In the genomic region with DNA sequence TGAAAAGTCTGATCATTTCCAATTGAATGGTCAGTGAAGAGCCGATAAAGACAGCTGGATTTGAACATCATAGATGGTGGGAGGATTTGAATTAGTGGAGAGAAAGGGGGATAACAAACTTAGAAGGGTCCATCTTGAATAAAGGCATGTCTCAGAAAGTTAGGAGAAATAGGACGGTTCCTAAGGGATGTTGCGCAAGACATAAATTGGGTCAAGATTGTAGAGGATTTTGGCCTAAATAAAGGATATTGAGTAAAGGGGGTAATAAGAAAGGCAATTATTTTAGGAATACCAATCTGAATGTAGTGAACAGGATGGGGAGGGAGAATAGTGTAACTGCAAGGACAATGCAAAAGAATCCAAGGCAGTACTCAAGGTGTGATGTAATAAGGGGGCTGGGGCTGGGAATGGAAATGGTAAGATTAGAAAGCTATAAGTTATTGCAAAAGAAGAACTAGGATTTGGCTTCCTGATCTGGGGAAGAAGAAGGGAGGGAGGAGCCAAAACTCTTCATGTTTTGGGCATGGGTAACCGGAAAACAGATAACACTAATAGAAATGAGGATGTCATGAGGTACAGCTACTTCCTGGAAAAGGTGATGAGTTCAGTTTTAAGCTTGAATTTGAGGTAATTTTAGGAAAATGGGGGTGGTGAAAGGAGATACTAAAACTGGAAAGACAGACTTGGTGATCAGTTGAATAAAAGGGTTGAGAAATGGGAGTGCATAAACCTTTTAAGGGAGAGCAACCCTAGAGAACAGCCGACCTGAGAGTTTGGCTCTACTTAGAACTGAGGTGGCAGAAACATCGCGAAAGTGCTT, we compare ENCODE assay signal across 27 cellular contexts.
"Had no signal": no experiment of that assay in that cellular context is flagged by ENCODE, and none has a peak within 500 bp of the region (broad histone marks: within the 10 kb centered on the region; RNA-seq: fewer than 3 reads in every experiment).

No MANE protein-coding gene starts in this region.

- H3K9me3 Mint-ChIP-seq: naive thymus-derived CD8-positive, alpha-beta T cell; nephron progenitor cell; stimulated activated effector memory CD8-positive, alpha-beta T cell treated with anti-CD3 and anti-CD28 coated beads, Interleukin-12 subunit alpha, Interleukin-12 subunit beta, amount 100 ng/mL, for 72 hours; type B pancreatic cell had no signal

- H3K4me1 ChIP-seq: heart right ventricle, left lung, prostate gland, right atrium auricular region, sigmoid colon, testis, tibial artery had no signal

- H3K36me3 ChIP-seq: esophagus muscularis mucosa, heart right ventricle, left lung, prostate gland, right atrium auricular region, sigmoid colon, tibial artery had no signal

- FAIRE-seq: endothelial cell of umbilical vein, islet of Langerhans had no signal

- H3K4me3 Mint-ChIP-seq: naive thymus-derived CD8-positive, alpha-beta T cell; nephron progenitor cell; stimulated activated effector memory CD8-positive, alpha-beta T cell treated with anti-CD3 and anti-CD28 coated beads, Interleukin-12 subunit alpha, Interleukin-12 subunit beta, amount 100 ng/mL, for 72 hours; type B pancreatic cell had no signal

- H3K4me1 Mint-ChIP-seq: naive thymus-derived CD8-positive, alpha-beta T cell had no signal

- DNase-seq: dermis blood vessel endothelial cell; effector memory CD4-positive, alpha-beta T cell; foreskin melanocyte; glutamatergic neuron; heart right ventricle; hippocampal formation; left cardiac atrium; left lung; mammary epithelial cell; mesendoderm; naive thymus-derived CD8-positive, alpha-beta T cell; nephron progenitor cell; nucleus accumbens; sigmoid colon; stimulated activated CD4-positive, alpha-beta T cell treated with anti-CD3 and anti-CD28 coated beads, Interleukin-2, amount 100 ng/mL, for 24 hours; stimulated activated CD4-positive, alpha-beta T cell treated with anti-CD3 and anti-CD28 coated beads, Interleukin-4, amount 100 ng/mL, for 24 hours; stimulated activated naive CD8-positive, alpha-beta T cell treated with anti-CD3 and anti-CD28 coated beads, Interleukin-15, Interleukin-2, amounts not matched to agents 100 U/mL and 50 U/mL, for 24 hours; substantia nigra; testis; tibial artery had no signal

- ATAC-seq: heart right ventricle; left cardiac atrium; left lung; naive thymus-derived CD8-positive, alpha-beta T cell; stimulated activated effector memory CD8-positive, alpha-beta T cell treated with anti-CD3 and anti-CD28 coated beads, Interleukin-12 subunit alpha, Interleukin-12 subunit beta, amount 100 ng/mL, for 72 hours; stimulated activated naive CD8-positive, alpha-beta T cell treated with anti-CD3 and anti-CD28 coated beads, Interleukin-15, Interleukin-2, amounts not matched to agents 100 U/mL and 50 U/mL, for 24 hours had no signal

- H3K27me3 ChIP-seq: esophagus muscularis mucosa, heart right ventricle, left lung, right atrium auricular region, sigmoid colon, testis, tibial artery had no signal

- H3K27ac Mint-ChIP-seq: naive thymus-derived CD8-positive, alpha-beta T cell; nephron progenitor cell; stimulated activated effector memory CD8-positive, alpha-beta T cell treated with anti-CD3 and anti-CD28 coated beads, Interleukin-12 subunit alpha, Interleukin-12 subunit beta, amount 100 ng/mL, for 72 hours; type B pancreatic cell had no signal

- H3K27me3 Mint-ChIP-seq: type B pancreatic cell had no signal

- H3K27ac ChIP-seq: esophagus muscularis mucosa, heart right ventricle, left lung, prostate gland, right atrium auricular region, sigmoid colon, testis, tibial artery had no signal

- H3K9me3 ChIP-seq: esophagus muscularis mucosa, heart right ventricle, left lung, prostate gland, right atrium auricular region, sigmoid colon, testis, tibial artery had no signal

- H3K36me3 Mint-ChIP-seq: stimulated activated effector memory CD8-positive, alpha-beta T cell treated with anti-CD3 and anti-CD28 coated beads, Interleukin-12 subunit alpha, Interleukin-12 subunit beta, amount 100 ng/mL, for 72 hours; type B pancreatic cell had no signal

- H3K4me3 ChIP-seq: esophagus muscularis mucosa, heart right ventricle, left lung, prostate gland, right atrium auricular region, sigmoid colon, testis, tibial artery had no signal
